8 cellular contexts compared by ENCODE assay signal in the genomic region with DNA sequence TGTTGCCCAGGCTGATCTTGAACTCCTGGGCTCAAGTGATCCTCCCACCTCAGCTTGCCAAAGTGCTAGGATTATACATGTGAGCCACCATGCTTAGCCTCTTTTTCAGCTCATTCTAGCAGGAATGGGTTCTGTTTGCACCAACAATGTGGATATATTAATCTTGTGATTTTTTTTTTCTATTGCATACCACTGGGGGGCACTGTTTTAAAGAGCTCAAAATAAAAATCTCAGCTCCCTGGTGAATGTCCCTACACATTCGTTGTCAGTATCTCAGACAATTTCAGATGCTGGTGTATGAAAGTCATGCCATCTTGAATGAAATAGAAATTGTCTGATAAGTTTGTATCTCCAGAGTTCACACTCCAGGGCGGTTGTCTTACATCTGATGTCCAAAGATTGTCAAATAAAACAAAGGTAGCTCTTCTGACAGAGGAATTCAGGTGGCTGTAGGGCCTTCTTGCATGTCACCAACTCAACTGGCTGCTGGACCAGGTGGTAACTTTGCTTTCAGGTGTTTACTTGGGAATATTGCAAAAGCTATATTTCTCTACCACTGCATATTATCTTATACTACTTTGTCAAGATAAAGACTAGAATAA. TPM values are rescaled to one million over a fixed set of nuclear protein-coding genes. Genes with fewer than 3 reads are reported as not detected.
A peak's percentile ranks its signal among the peaks of the same experiment; 100 is the strongest.
DNase-seq lines count a peak whose midpoint lies in the region; ATAC-seq and TF ChIP-seq lines count a peak whose summit lies in the region.

No MANE protein-coding gene starts in this region.

- H3K4me3 ChIP-seq in Panc1 (ENCODE audit: low read depth in 2 of 2, low read length in 2 of 2) (no peak overlapping the region), epithelial cell of proximal tubule (ENCODE audit: low read depth, low read length) (no peak overlapping the region)
- no peak overlapping the region for H3K4me3 ChIP-seq in naive thymus-derived CD4-positive, alpha-beta T cell (ENCODE audit: low read length)

- no peaks in the 10 kb centered on the region for H3K27me3 ChIP-seq in Panc1 (ENCODE audit: control insufficient read depth, insufficient read depth, low read length)
- H3K27me3 ChIP-seq in naive thymus-derived CD4-positive, alpha-beta T cell (ENCODE audit: control insufficient read depth in 2 of 2, insufficient read depth in 2 of 2, low read length in 2 of 2) = no peaks in the 10 kb centered on the region

- ATAC-seq in Panc1 = no peak
- ATAC-seq in naive thymus-derived CD4-positive, alpha-beta T cell = peak; percentile 82
- ATAC-seq in GM21825 (IDR thresholded peaks at IDR 0.05; ENCODE audit: unreplicated experiment) = no peak
- ATAC-seq in HG03045 (IDR thresholded peaks at IDR 0.05; ENCODE audit: unreplicated experiment) = no peak

- H3K36me3 ChIP-seq in Panc1 (ENCODE audit: control insufficient read depth, insufficient read depth, low read length) = no peaks in the 10 kb centered on the region
- no peaks in the 10 kb centered on the region for H3K36me3 ChIP-seq in naive thymus-derived CD4-positive, alpha-beta T cell (ENCODE audit: control insufficient read depth in 2 of 3, insufficient read depth in 3 of 3, low read length in 3 of 3)

- H3K4me1 ChIP-seq in Panc1 (ENCODE audit: control insufficient read depth, insufficient read depth, low read length) = no peaks in the 10 kb centered on the region
- peaks cover 0 to 3% of the 10 kb centered on the region in 2 donors for H3K4me1 ChIP-seq in naive thymus-derived CD4-positive, alpha-beta T cell (ENCODE audit: control insufficient read depth in 2 of 2, insufficient read depth in 2 of 2, low read length in 2 of 2)

- peaks cover 5 to 16% (median 14%) of the 10 kb centered on the region in 7 donors for H3K4me1 Mint-ChIP-seq in naive thymus-derived CD4-positive, alpha-beta T cell

- no TSS peak for BruUV-seq in Panc1 (replicated peaks; lab: Mats Ljungman, UMichigan)

- intact Hi-C loops in Panc1 (cut with micrococcal nuclease; ENCODE audit: unreplicated experiment) = loop anchor here (1.0 kb wide), 1 partner anchor 83 kb away; no protein-coding TSS in a partner anchor
- intact Hi-C loops in naive thymus-derived CD4-positive, alpha-beta T cell (cut with micrococcal nuclease) = loop anchor here (1.0 to 2.0 kb wide), 4 partner anchors 35 to 83 kb away; a partner anchor contains a TSS

- DNase-seq in EL (peak; percentile 58), KBM-7 (peak; percentile 65), Panc1 (ENCODE audit: low read depth, low spot score) (peak; percentile 47), epithelial cell of proximal tubule (ENCODE audit: low read depth) (no peak), HK-2 (ENCODE audit: unreplicated experiment) (no peak)
- DNase-seq in naive thymus-derived CD4-positive, alpha-beta T cell = peak in 5 of 9 donors; percentile 33 to 55 (median 43)

- H3K27me3 Mint-ChIP-seq in naive thymus-derived CD4-positive, alpha-beta T cell = peaks cover 33 to 48% (median 36%) of the 10 kb centered on the region in 5 donors

- peaks cover 0 to 8% (median 5%) of the 10 kb centered on the region in 5 donors for H3K36me3 Mint-ChIP-seq in naive thymus-derived CD4-positive, alpha-beta T cell

- in situ Hi-C loops in KBM-7 (cut with MboI; ENCODE audit: low pct_unique_long_range_greater_than_20kb, low sequenced_read_pairs) = no loop called here
- in situ Hi-C loops in Panc1 (cut with HindIII; ENCODE audit: low pct_unique_long_range_greater_than_20kb, low sequenced_read_pairs) = no loop called here

- H3K27ac Mint-ChIP-seq in naive thymus-derived CD4-positive, alpha-beta T cell = no peak overlapping the region

- POLR2A ChIA-PET in Panc1 (lab: Charles Lee) = interaction anchor here (1.1 kb wide), 1 partner anchor 24 kb away, joined by 4 read pairs; no protein-coding TSS in a partner anchor
- POLR2A ChIA-PET in naive thymus-derived CD4-positive, alpha-beta T cell (lab: Charles Lee) = interaction anchor here (0.7 kb wide), 1 partner anchor 16 kb away, joined by 3 read pairs; no protein-coding TSS in a partner anchor

- peak; percentile 77 for TF ChIP-seq CTCF in Panc1 (IDR thresholded peaks at IDR 0.05)
- TF ChIP-seq CTCF in epithelial cell of proximal tubule (conservative IDR thresholded peaks at IDR 0.05; ENCODE audit: low read depth, low read length) = peak; percentile 69

- CTCF ChIA-PET in Panc1 (lab: Charles Lee) = interaction anchor here (0.5 to 1.1 kb wide), 7 partner anchors 12 to 170 kb away, joined by 3 to 6 read pairs (median 3); no protein-coding TSS in a partner anchor
- CTCF ChIA-PET in naive thymus-derived CD4-positive, alpha-beta T cell (lab: Charles Lee) = interaction anchor here (0.6 to 2.3 kb wide), 13 partner anchors 8 to 130 kb away, joined by 3 to 11 read pairs (median 4); no protein-coding TSS in a partner anchor

- no peak overlapping the region for H3K27ac ChIP-seq in Panc1 (ENCODE audit: low read length)
- no peak overlapping the region for H3K27ac ChIP-seq in naive thymus-derived CD4-positive, alpha-beta T cell (ENCODE audit: low read depth, low read length)

- no peaks in the 10 kb centered on the region for H3K9me3 ChIP-seq in Panc1 (ENCODE audit: control insufficient read depth, insufficient read depth, low read depth, low read length)
- H3K9me3 ChIP-seq in naive thymus-derived CD4-positive, alpha-beta T cell (ENCODE audit: control insufficient read depth in 2 of 3, low read length in 3 of 3) = no peaks in the 10 kb centered on the region

- no peak overlapping the region for H3K4me3 Mint-ChIP-seq in naive thymus-derived CD4-positive, alpha-beta T cell

- H3K9me3 Mint-ChIP-seq in naive thymus-derived CD4-positive, alpha-beta T cell = peaks cover 0 to 22% (median 12%) of the 10 kb centered on the region in 11 donors

RNA-seq across cellular contexts. Expression of a gene that starts 3.1 kb away (rescaled TPM):
- 3.5 TPM for total RNA-seq in Panc1 (2021; ENCODE audit: unreplicated experiment)
- polyA plus RNA-seq in Panc1 (2012; ENCODE audit: insufficient read length) = 5.3 TPM
- 9.7 and 9.8 TPM in 2 replicates for total RNA-seq in epithelial cell of proximal tubule
- total RNA-seq in naive thymus-derived CD4-positive, alpha-beta T cell = not detected
- not detected for polyA plus RNA-seq in naive thymus-derived CD4-positive, alpha-beta T cell

RNA-seq across cellular contexts. Expression of a gene that starts 25.7 kb away (rescaled TPM):
- total RNA-seq in Panc1 (2021; ENCODE audit: unreplicated experiment) (13.8 TPM), epithelial cell of proximal tubule (5.2 and 11.3 TPM in 2 replicates)
- polyA plus RNA-seq in Panc1 (2012; ENCODE audit: insufficient read length) = 6.4 TPM
- 1 to 10 TPM; 3.2 to 6.0 (median 3.7) TPM for total RNA-seq in naive thymus-derived CD4-positive, alpha-beta T cell
- polyA plus RNA-seq in naive thymus-derived CD4-positive, alpha-beta T cell = 1 to 10 TPM; 1.5 to 2.0 TPM

RNA-seq across cellular contexts. Expression of a gene that starts 35.8 kb away (rescaled TPM):
- 123 TPM for total RNA-seq in Panc1 (2021; ENCODE audit: unreplicated experiment)
- polyA plus RNA-seq in Panc1 (2012; ENCODE audit: insufficient read length) = 105 TPM
- 127 and 128 TPM in 2 replicates for total RNA-seq in epithelial cell of proximal tubule
- total RNA-seq in naive thymus-derived CD4-positive, alpha-beta T cell = 10 to 100 TPM; 32.3 to 78.2 (median 48.7) TPM
- 100 to 1,000 TPM; 103 to 106 TPM for polyA plus RNA-seq in naive thymus-derived CD4-positive, alpha-beta T cell

Comparison
In these comparisons a context has a peak if more than half of its experiments do, and no peak if none do; other contexts are left out.
1. DNase-seq: peak in EL (single experiment), KBM-7 (single experiment), Panc1 (single experiment) and naive thymus-derived CD4-positive, alpha-beta T cell (5 of 9); none in epithelial cell of proximal tubule (single experiment) and HK-2 (single experiment).